ENCODE assay signal across 32 cellular contexts in the genomic region with DNA sequence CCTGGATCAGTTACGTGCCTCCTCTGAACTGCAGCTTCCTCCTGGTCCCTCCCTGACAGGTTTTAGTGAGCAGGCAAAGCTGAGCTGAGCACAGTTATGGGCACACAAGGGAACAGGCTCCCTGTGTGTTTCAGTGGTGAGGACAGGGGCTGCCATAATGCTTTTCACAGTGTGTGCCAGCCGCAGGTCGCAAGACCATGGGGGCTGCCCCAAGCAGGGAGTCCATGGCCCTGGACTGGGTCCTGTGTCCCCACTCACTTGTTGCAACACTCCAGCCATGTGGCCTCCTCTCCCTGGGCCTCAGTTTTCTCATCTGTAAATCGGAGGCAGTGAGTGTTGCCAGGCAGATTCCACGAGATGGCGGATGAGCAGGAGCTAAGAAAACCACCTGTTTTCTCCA. TPM values are rescaled to one million over a fixed set of nuclear protein-coding genes. Genes with fewer than 3 reads are reported as not detected.
"Had no signal": no experiment of that assay in that cellular context is flagged by ENCODE, and none has a peak within 500 bp of the region (broad histone marks: within the 10 kb centered on the region; RNA-seq: fewer than 3 reads in every experiment).

No MANE protein-coding gene starts in this region.

- H3K4me3 ChIP-seq: adrenal gland, body of pancreas, colonic mucosa, dorsolateral prefrontal cortex had no signal

- ATAC-seq: activated CD4-positive, alpha-beta T cell treated with anti-CD3 and anti-CD28 coated beads for 36 hours; activated CD8-positive, alpha-beta memory T cell treated with anti-CD3 and anti-CD28 coated beads, Interleukin-2, amount 10 ng/mL, durations not matched to agents 7 days and 5 days; activated CD8-positive, alpha-beta T cell treated with anti-CD3 and anti-CD28 coated beads, Interleukin-2, amount 10 ng/mL, durations not matched to agents 7 days and 5 days; activated naive CD8-positive, alpha-beta T cell treated with anti-CD3 and anti-CD28 coated beads, Interleukin-2, amount 50 U/mL, for 24 hours; body of pancreas; esophagus mucosa; T-helper 17 cell had no signal

- H3K27me3 Mint-ChIP-seq: activated naive CD4-positive, alpha-beta T cell treated with anti-CD3 and anti-CD28 coated beads, Interleukin-2, amount 50 U/mL, for 24 hours; activated naive CD8-positive, alpha-beta T cell treated with anti-CD3 and anti-CD28 coated beads for 36 hours had no signal

- H3K27ac ChIP-seq: adrenal gland, body of pancreas, colonic mucosa, dorsolateral prefrontal cortex had no signal

- H3K4me3 Mint-ChIP-seq: activated CD4-positive, alpha-beta memory T cell treated with anti-CD3 and anti-CD28 coated beads for 36 hours; activated CD4-positive, alpha-beta T cell treated with anti-CD3 and anti-CD28 coated beads for 36 hours; activated CD4-positive, alpha-beta T cell treated with anti-CD3 and anti-CD28 coated beads, Interleukin-2, amount 10 ng/mL, durations not matched to agents 24 days and 14 days; activated CD8-positive, alpha-beta memory T cell treated with anti-CD3 and anti-CD28 coated beads, Interleukin-2, amount 10 ng/mL, durations not matched to agents 7 days and 5 days; activated CD8-positive, alpha-beta T cell treated with anti-CD3 and anti-CD28 coated beads, Interleukin-2, amount 10 ng/mL, durations not matched to agents 7 days and 5 days; activated naive CD4-positive, alpha-beta T cell treated with anti-CD3 and anti-CD28 coated beads for 36 hours; activated naive CD4-positive, alpha-beta T cell treated with anti-CD3 and anti-CD28 coated beads, Interleukin-2, amount 50 U/mL, for 24 hours; activated naive CD8-positive, alpha-beta T cell treated with anti-CD3 and anti-CD28 coated beads for 36 hours; activated naive CD8-positive, alpha-beta T cell treated with anti-CD3 and anti-CD28 coated beads, Interleukin-2, amount 50 U/mL, for 24 hours; activated T-helper 1 cell treated with anti-CD3 and anti-CD28 coated beads, Interleukin-12 subunit alpha, Interleukin-12 subunit beta, Interleukin-2, Interleukin-4 antibody, amounts not matched to agents 30 ng/mL and 10 ng/mL and 1 ng/mL, durations not matched to agents 14 hours and 24 hours and 36 hours; endodermal cell; T-helper 17 cell; T-helper 2 cell treated with Interferon-gamma antibody and Interleukin-4, amounts not matched to agents 5 μg/mL and 100 μg/mL, for 36 hours had no signal

- H3K9me3 Mint-ChIP-seq: activated T-helper 2 cell treated with anti-CD3 and anti-CD28 coated beads, Interferon-gamma antibody, Interleukin-2, Interleukin-4, amounts not matched to agents 10 μg/mL and 5 μg/mL and 100 μg/mL, durations not matched to agents 14 hours and 24 hours and 36 hours; endodermal cell; T-helper 2 cell treated with Interferon-gamma antibody and Interleukin-4, amounts not matched to agents 5 μg/mL and 100 μg/mL, for 36 hours had no signal

- H3K9me3 ChIP-seq: adrenal gland, colonic mucosa had no signal

- H3K36me3 Mint-ChIP-seq: activated CD4-positive, alpha-beta memory T cell treated with anti-CD3 and anti-CD28 coated beads for 36 hours; activated CD8-positive, alpha-beta memory T cell treated with anti-CD3 and anti-CD28 coated beads, Interleukin-2, amount 10 ng/mL, durations not matched to agents 7 days and 5 days; activated naive CD8-positive, alpha-beta T cell treated with anti-CD3 and anti-CD28 coated beads for 36 hours had no signal

- H3K27me3 ChIP-seq: adrenal gland, body of pancreas, colonic mucosa, dorsolateral prefrontal cortex had no signal

- H3K27ac Mint-ChIP-seq: activated CD4-positive, alpha-beta memory T cell treated with anti-CD3 and anti-CD28 coated beads for 36 hours; activated CD4-positive, alpha-beta T cell treated with anti-CD3 and anti-CD28 coated beads for 36 hours; activated CD4-positive, alpha-beta T cell treated with anti-CD3 and anti-CD28 coated beads, Interleukin-2, amount 10 ng/mL, durations not matched to agents 24 days and 14 days; activated CD8-positive, alpha-beta memory T cell treated with anti-CD3 and anti-CD28 coated beads, Interleukin-2, amount 10 ng/mL, durations not matched to agents 7 days and 5 days; activated CD8-positive, alpha-beta T cell treated with anti-CD3 and anti-CD28 coated beads, Interleukin-2, amount 10 ng/mL, durations not matched to agents 7 days and 5 days; activated naive CD4-positive, alpha-beta T cell treated with anti-CD3 and anti-CD28 coated beads for 36 hours; activated naive CD4-positive, alpha-beta T cell treated with anti-CD3 and anti-CD28 coated beads, Interleukin-2, amount 50 U/mL, for 24 hours; activated naive CD8-positive, alpha-beta T cell treated with anti-CD3 and anti-CD28 coated beads for 36 hours; activated naive CD8-positive, alpha-beta T cell treated with anti-CD3 and anti-CD28 coated beads, Interleukin-2, amount 50 U/mL, for 24 hours; activated T-helper 1 cell treated with anti-CD3 and anti-CD28 coated beads, Interleukin-12 subunit alpha, Interleukin-12 subunit beta, Interleukin-2, Interleukin-4 antibody, amounts not matched to agents 30 ng/mL and 10 ng/mL and 1 ng/mL, durations not matched to agents 14 hours and 24 hours and 36 hours; activated T-helper 2 cell treated with anti-CD3 and anti-CD28 coated beads, Interferon-gamma antibody, Interleukin-2, Interleukin-4, amounts not matched to agents 10 μg/mL and 5 μg/mL and 100 μg/mL, durations not matched to agents 14 hours and 24 hours and 36 hours; endodermal cell; T-helper 17 cell; T-helper 2 cell treated with Interferon-gamma antibody and Interleukin-4, amounts not matched to agents 5 μg/mL and 100 μg/mL, for 36 hours had no signal

- H3K4me1 Mint-ChIP-seq: activated CD4-positive, alpha-beta T cell treated with anti-CD3 and anti-CD28 coated beads for 36 hours; activated CD4-positive, alpha-beta T cell treated with anti-CD3 and anti-CD28 coated beads, Interleukin-2, amount 10 ng/mL, durations not matched to agents 24 days and 14 days; activated CD8-positive, alpha-beta memory T cell treated with anti-CD3 and anti-CD28 coated beads, Interleukin-2, amount 10 ng/mL, durations not matched to agents 7 days and 5 days; activated naive CD4-positive, alpha-beta T cell treated with anti-CD3 and anti-CD28 coated beads, Interleukin-2, amount 50 U/mL, for 24 hours; activated naive CD8-positive, alpha-beta T cell treated with anti-CD3 and anti-CD28 coated beads for 36 hours; activated naive CD8-positive, alpha-beta T cell treated with anti-CD3 and anti-CD28 coated beads, Interleukin-2, amount 50 U/mL, for 24 hours; endodermal cell had no signal

- H3K36me3 ChIP-seq: adrenal gland, colonic mucosa had no signal

- DNase-seq: activated CD4-positive, alpha-beta memory T cell treated with anti-CD3 and anti-CD28 coated beads for 36 hours; activated CD4-positive, alpha-beta T cell treated with anti-CD3 and anti-CD28 coated beads for 36 hours; activated CD4-positive, alpha-beta T cell treated with anti-CD3 and anti-CD28 coated beads, Interleukin-2, amount 10 ng/mL, durations not matched to agents 24 days and 14 days; activated CD4-positive, CD25-positive, alpha-beta regulatory T cell; activated CD4-positive, CD25-positive, alpha-beta regulatory T cell treated with anti-CD3 and anti-CD28 coated beads, Interleukin-2, amount 50 U/mL, for 72 hours; activated CD8-positive, alpha-beta memory T cell treated with anti-CD3 and anti-CD28 coated beads, Interleukin-2, amount 10 ng/mL, durations not matched to agents 7 days and 5 days; activated CD8-positive, alpha-beta memory T cell treated with anti-CD3 and anti-CD28 coated beads, Interleukin-2, amount 50 U/mL, for 4 hours; activated CD8-positive, alpha-beta T cell treated with anti-CD3 and anti-CD28 coated beads, Interleukin-2, amount 10 ng/mL, durations not matched to agents 7 days and 5 days; activated effector memory CD4-positive, alpha-beta T cell treated with anti-CD3 and anti-CD28 coated beads, Interleukin-2, amount 50 U/mL, for 16 hours; activated naive CD4-positive, alpha-beta T cell treated with anti-CD3 and anti-CD28 coated beads for 36 hours; activated naive CD8-positive, alpha-beta T cell treated with anti-CD3 and anti-CD28 coated beads for 36 hours; activated naive CD8-positive, alpha-beta T cell treated with anti-CD3 and anti-CD28 coated beads, Interleukin-2, amount 50 U/mL, for 24 hours; activated T-cell treated with anti-CD3 and anti-CD28 coated beads, Interleukin-2, amount 50 U/mL, for 1 hour; activated T-cell treated with anti-CD3 and anti-CD28 coated beads, Interleukin-2, amount 50 U/mL, for 48 hours; adrenal gland; amygdala; aorta; body of pancreas; central memory CD4-positive, alpha-beta T cell; cerebellar nuclear complex; colonic mucosa; dorsolateral prefrontal cortex; effector memory CD4-positive, alpha-beta T cell; endodermal cell; foreskin fibroblast; T-helper 17 cell; T1000 had no signal

- H3K4me1 ChIP-seq: adrenal gland, body of pancreas, colonic mucosa had no signal

RNA-seq across cellular contexts. Expression of a gene that starts 57.3 kb away (rescaled TPM):
- total RNA-seq: activated CD8-positive, alpha-beta memory T cell treated with anti-CD3 and anti-CD28 coated beads, Interleukin-2, amount 10 ng/mL, durations not matched to agents 7 days and 5 days; activated T-helper 2 cell treated with anti-CD3 and anti-CD28 coated beads, Interferon-gamma antibody, Interleukin-2, Interleukin-4, amounts not matched to agents 10 μg/mL and 5 μg/mL and 100 μg/mL, durations not matched to agents 14 hours and 24 hours and 36 hours; T-helper 17 cell had no signal
